2 cellular contexts compared by ENCODE assay signal in genomic region chr5:138528744-138529469, GRCh38.
TF ChIP-seq lines count a peak whose summit lies in the region.

No MANE protein-coding gene starts in this region.

TF ChIP-seq in A549, 52 proteins besides CTCF, POLR2A, EP300 and RAD21:
- TF ChIP-seq BCL3 (IDR thresholded peaks at IDR 0.05): no peak
- TF ChIP-seq RCOR1 (IDR thresholded peaks at IDR 0.05; ENCODE audit: low read depth, low read length): no peak
- no peak for TF ChIP-seq HMGXB4 (CRISPR knock-in tag; IDR thresholded peaks at IDR 0.05; ENCODE audit: borderline replicate concordance)
- no peak for TF ChIP-seq ZFP36 (IDR thresholded peaks at IDR 0.05; ENCODE audit: borderline replicate concordance, partially characterized antibody)
- TF ChIP-seq HDAC2 (IDR thresholded peaks at IDR 0.05): no peak
- no peak for TF ChIP-seq FOXS1 (CRISPR knock-in tag; IDR thresholded peaks at IDR 0.05)

TF ChIP-seq in GM23338, 12 proteins besides CTCF, POLR2A, EP300 and RAD21:
- no peak for TF ChIP-seq ZNF462 (CRISPR knock-in tag; IDR thresholded peaks at IDR 0.05)
- TF ChIP-seq EZH2 (IDR thresholded peaks at IDR 0.05; ENCODE audit: low read depth, unreplicated experiment): no peak
- TF ChIP-seq CREB1 (CRISPR knock-in tag; IDR thresholded peaks at IDR 0.05; ENCODE audit: low read depth): no peak
- no peak for TF ChIP-seq JUNB (IDR thresholded peaks at IDR 0.05; ENCODE audit: unreplicated experiment)
- no peak for TF ChIP-seq REST (IDR thresholded peaks at IDR 0.05; ENCODE audit: unreplicated experiment)
- no peak for TF ChIP-seq ETS1 (IDR thresholded peaks at IDR 0.05)
- no peak for TF ChIP-seq POLR2AphosphoS5 (IDR thresholded peaks at IDR 0.05; ENCODE audit: low read depth)
- no peak for TF ChIP-seq ZNF114 (CRISPR knock-in tag; IDR thresholded peaks at IDR 0.05)
- no peak for TF ChIP-seq EZH2phosphoT487 (IDR thresholded peaks at IDR 0.05; ENCODE audit: unreplicated experiment)
- TF ChIP-seq STAT1 (IDR thresholded peaks at IDR 0.05; ENCODE audit: unreplicated experiment): no peak
- no peak for TF ChIP-seq NANOG (IDR thresholded peaks at IDR 0.05; ENCODE audit: borderline replicate concordance)
- no peak for TF ChIP-seq ZNF331 (CRISPR knock-in tag; IDR thresholded peaks at IDR 0.05; ENCODE audit: low read depth)
